In the genomic region with DNA sequence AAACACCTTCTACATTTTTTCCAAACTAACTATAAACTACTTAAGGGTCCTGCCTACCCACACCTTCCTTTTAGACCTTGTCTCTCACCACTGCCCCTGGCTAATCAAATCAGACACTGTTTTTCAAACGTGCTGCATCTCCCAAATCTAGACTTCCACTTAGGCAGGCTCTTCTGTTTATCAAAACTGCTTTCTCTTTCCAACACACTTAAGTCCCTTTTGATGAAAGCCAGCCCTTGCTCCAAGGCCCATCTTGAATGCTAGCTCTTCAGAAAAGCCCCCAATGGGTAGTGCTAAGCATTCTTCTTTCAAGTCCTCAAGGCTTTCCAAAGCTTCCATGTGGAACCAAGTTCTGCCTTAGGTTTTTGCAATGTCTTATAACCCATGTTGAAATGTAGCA, we compare ENCODE assay signal across 23 cellular contexts.
"Had no signal": no experiment of that assay in that cellular context is flagged by ENCODE, and none has a peak within 500 bp of the region (broad histone marks: within the 10 kb centered on the region; RNA-seq: fewer than 3 reads in every experiment).

No MANE protein-coding gene starts in this region.

- H3K79me2 ChIP-seq: parathyroid adenoma had no signal

- H2AFZ ChIP-seq: neural progenitor cell, parathyroid adenoma had no signal

- H3K4me1 ChIP-seq: psoas muscle, right lobe of liver, stomach, thyroid gland, tibial nerve, upper lobe of left lung, vagina had no signal

- H3K9ac ChIP-seq: neural progenitor cell, parathyroid adenoma had no signal

- H3K9me3 ChIP-seq: ovary, psoas muscle, right lobe of liver, sigmoid colon, stomach, thoracic aorta, thyroid gland, tibial nerve, upper lobe of left lung, vagina had no signal

- H3K27ac ChIP-seq: neural progenitor cell, ovary, parathyroid adenoma, psoas muscle, right lobe of liver, sigmoid colon, stomach, thoracic aorta, thyroid gland, tibial nerve, upper lobe of left lung, vagina had no signal

- DNase-seq: occipital lobe; ovary; posterior cingulate gyrus; psoas muscle; right cardiac atrium; right lobe of liver; sigmoid colon; small intestine; stimulated activated CD4-positive, alpha-beta T cell treated with anti-CD3 and anti-CD28 coated beads, Interleukin-15, amount 100 ng/mL, for 24 hours; stimulated activated CD4-positive, alpha-beta T cell treated with anti-CD3 and anti-CD28 coated beads, Interleukin-2, amount 100 ng/mL, for 24 hours; stimulated activated CD4-positive, alpha-beta T cell treated with anti-CD3 and anti-CD28 coated beads, Interleukin-2, amount 100 ng/mL, for 48 hours; stimulated activated CD4-positive, alpha-beta T cell treated with anti-CD3 and anti-CD28 coated beads, Interleukin-4, amount 100 ng/mL, for 24 hours; stimulated activated naive B cell treated with anti-CD40 and anti-IgM and Interleukin-4, amounts not matched to agents 10 μg/mL and 1 μg/mL and 100 μg/mL, for 72 hours; stimulated activated naive CD4-positive, alpha-beta T cell treated with Interleukin-2 at 50 U/mL for 16 hours; stomach; thyroid gland; trophoblast cell; upper lobe of left lung had no signal

- H3K27me3 ChIP-seq: neural progenitor cell, ovary, right lobe of liver, sigmoid colon, stomach, thyroid gland, tibial nerve, upper lobe of left lung, vagina had no signal

- H3K4me3 ChIP-seq: neural progenitor cell, ovary, psoas muscle, right lobe of liver, sigmoid colon, stomach, thoracic aorta, thyroid gland, tibial nerve, upper lobe of left lung, vagina had no signal

- H3K4me2 ChIP-seq: neural progenitor cell had no signal

- H3K36me3 ChIP-seq: neural progenitor cell, ovary, right lobe of liver, sigmoid colon, stomach, thoracic aorta, thyroid gland, tibial nerve, upper lobe of left lung, vagina had no signal
